In the genomic region with DNA sequence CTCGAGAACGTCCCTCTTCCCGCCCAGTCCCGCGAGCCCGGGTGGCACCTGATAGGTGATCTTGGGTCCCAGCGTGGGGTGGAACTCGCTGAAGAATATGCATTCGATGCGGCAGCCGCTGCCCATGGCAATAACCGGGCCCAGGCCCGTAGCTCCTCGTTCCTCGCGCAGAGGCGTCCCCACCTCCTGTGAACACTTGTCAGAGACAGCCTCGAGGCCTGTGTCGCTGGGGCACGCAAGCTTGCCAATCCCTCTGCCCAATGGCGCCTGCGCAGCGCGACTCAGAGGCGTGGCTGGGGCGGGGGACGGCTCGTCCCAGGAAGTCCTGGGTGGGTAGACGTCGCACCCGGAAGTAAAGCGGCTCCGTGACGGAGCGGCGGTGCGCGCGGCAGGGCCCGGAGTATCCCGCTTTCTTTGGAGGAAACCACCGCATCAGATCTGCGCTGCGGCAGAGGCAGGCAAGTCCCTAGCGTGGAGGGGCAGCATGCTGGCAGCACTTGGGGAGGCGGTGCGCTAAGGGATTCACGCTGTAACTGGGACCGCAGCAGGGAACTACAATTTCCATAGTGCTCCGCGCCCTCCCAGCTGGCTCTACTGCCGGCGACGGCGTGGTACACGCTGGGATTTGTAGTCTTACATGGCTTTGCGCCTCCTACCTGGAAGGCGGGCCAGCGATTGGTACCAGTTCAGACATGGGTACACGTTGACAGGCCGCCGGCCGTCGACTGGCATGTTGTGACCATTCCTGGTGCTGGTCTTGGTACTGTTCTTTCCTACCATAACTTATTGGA, we compare ENCODE assay signal across 8 cellular contexts. TPM values are rescaled to one million over a fixed set of nuclear protein-coding genes. Genes with fewer than 3 reads are reported as not detected.
DNase-seq lines count a peak whose midpoint lies in the region; ATAC-seq and TF ChIP-seq lines count a peak whose summit lies in the region.

A gene with protein sequence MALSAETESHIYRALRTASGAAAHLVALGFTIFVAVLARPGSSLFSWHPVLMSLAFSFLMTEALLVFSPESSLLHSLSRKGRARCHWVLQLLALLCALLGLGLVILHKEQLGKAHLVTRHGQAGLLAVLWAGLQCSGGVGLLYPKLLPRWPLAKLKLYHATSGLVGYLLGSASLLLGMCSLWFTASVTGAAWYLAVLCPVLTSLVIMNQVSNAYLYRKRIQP (plus strand): TSS at position 336 of the 791 bp plus-strand sequence. CDS start 572 bp downstream, outside the sequence.
A gene (minus strand): TSS at position 249 of the 791 bp plus-strand sequence. CDS start 123 bp downstream, at position 126.

- no peaks in the 10 kb centered on the region for H3K27me3 ChIP-seq in suprapubic skin

- peak; percentile 85 for ATAC-seq in HG02610 (IDR thresholded peaks at IDR 0.05; ENCODE audit: unreplicated experiment)
- ATAC-seq in activated naive CD4-positive, alpha-beta T cell treated with anti-CD3 and anti-CD28 coated beads, Interleukin-2, amount 50 U/mL, for 72 hours = peak; percentile 91 to 92

- CTCF ChIA-PET in GM10248 (lab: Yijun Ruan, JAX) = interaction anchor here (1.5 to 8.4 kb wide), 8 partner anchors 11 to 265 kb away, joined by 4 to 70 read pairs (median 10); a partner anchor contains a TSS

- TF ChIP-seq EP300 in suprapubic skin (IDR thresholded peaks at IDR 0.05) = no peak

- H3K9me3 ChIP-seq in suprapubic skin = no peaks in the 10 kb centered on the region

- peaks cover 57% of the 10 kb centered on the region for H3K4me1 ChIP-seq in suprapubic skin

- H3K4me3 ChIP-seq in suprapubic skin = peak within 1 kb of the TSS; percentile 87

- WGBS in suprapubic skin = 1% methylated on average over 37 of the region's 64 CpGs

- DNase-seq in GM10248 (ENCODE audit: extremely low spot score) (peak; percentile 97), NCI-H1105 (lab: John Stamatoyannopoulos, UW) (peak; percentile 75), SKM-1 (lab: John Stamatoyannopoulos, UW; ENCODE audit: unreplicated experiment) (peak; percentile 86), globus pallidus (ENCODE audit: low spot score) (peak; percentile 96), occipital lobe (lab: John Stamatoyannopoulos, UW) (peak; percentile 96), suprapubic skin (ENCODE audit: low spot score in 2 of 2) (peak; percentile 98)
- peak; percentile 98 to 100 for DNase-seq in activated naive CD4-positive, alpha-beta T cell treated with anti-CD3 and anti-CD28 coated beads, Interleukin-2, amount 50 U/mL, for 72 hours (ENCODE audit: low spot score in 2 of 2)

- peak within 1 kb of the TSS; percentile 97 for H3K27ac ChIP-seq in suprapubic skin

- no peaks in the 10 kb centered on the region for H3K9me3 Mint-ChIP-seq in activated naive CD4-positive, alpha-beta T cell treated with anti-CD3 and anti-CD28 coated beads, Interleukin-2, amount 50 U/mL, for 72 hours

- TF ChIP-seq CTCF in GM10248 (IDR thresholded peaks at IDR 0.05; ENCODE audit: control extremely low read depth, extremely low read depth, low read depth, missing control alignments) (no peak), suprapubic skin (IDR thresholded peaks at IDR 0.05) (no peak)

- H3K27ac Mint-ChIP-seq in activated naive CD4-positive, alpha-beta T cell treated with anti-CD3 and anti-CD28 coated beads, Interleukin-2, amount 50 U/mL, for 72 hours = peak within 1 kb of the TSS; percentile 96

- POLR2A ChIA-PET in GM10248 (lab: Yijun Ruan, JAX) = interaction anchor here (0.8 to 3.1 kb wide), 4 partner anchors 9 to 23 kb away, joined by 3 to 24 read pairs (median 6); a partner anchor contains a TSS

- peaks cover 44% of the 10 kb centered on the region for H3K36me3 ChIP-seq in suprapubic skin

- H3K36me3 Mint-ChIP-seq in activated naive CD4-positive, alpha-beta T cell treated with anti-CD3 and anti-CD28 coated beads, Interleukin-2, amount 50 U/mL, for 72 hours = peaks cover 8 to 18% of the 10 kb centered on the region in 2 donors

- peak in 1 of 2 donors; percentile 37 for TF ChIP-seq POLR2A in suprapubic skin (IDR thresholded peaks at IDR 0.05)

RNA-seq across cellular contexts. Expression of the first gene that starts in this region (rescaled TPM):
- 10 to 100 TPM; 18.1 to 34.3 TPM for total RNA-seq in activated naive CD4-positive, alpha-beta T cell treated with anti-CD3 and anti-CD28 coated beads, Interleukin-2, amount 50 U/mL, for 72 hours
- total RNA-seq in occipital lobe = 10.0 TPM
- 10 to 100 TPM; 12.8 to 29.8 (median 17.9) TPM for total RNA-seq in suprapubic skin

RNA-seq across cellular contexts. Expression of the second gene that starts in this region (rescaled TPM):
- 10 to 100 TPM; 42.3 to 50.7 TPM for total RNA-seq in activated naive CD4-positive, alpha-beta T cell treated with anti-CD3 and anti-CD28 coated beads, Interleukin-2, amount 50 U/mL, for 72 hours
- total RNA-seq in occipital lobe = 19.0 TPM
- total RNA-seq in suprapubic skin = 10 to 100 TPM; 16.5 to 35.6 (median 26.0) TPM

Comparison
In these comparisons a context has a peak if more than half of its experiments do, and no peak if none do; other contexts are left out.
1. Peak in every context shown above with its lines: DNase-seq, ATAC-seq, H3K4me3 ChIP-seq and H3K27ac ChIP-seq.